In genomic region chr1:98386675-98387440, GRCh38 we compare ENCODE assay signal across 23 cellular contexts.
A peak's percentile ranks its signal among the peaks of the same experiment; 100 is the strongest.
DNase-seq lines count a peak whose midpoint lies in the region; ATAC-seq, FAIRE-seq and TF ChIP-seq lines count a peak whose summit lies in the region.
"Had no signal": no experiment of that assay in that cellular context is flagged by ENCODE, and none has a peak within 500 bp of the region (broad histone marks: within the 10 kb centered on the region; RNA-seq: fewer than 3 reads in every experiment).

No MANE protein-coding gene starts in this region.

- no peaks in the 10 kb centered on the region for H3K36me3 Mint-ChIP-seq in astrocyte (ENCODE audit: low read depth, unreplicated experiment)
- H3K36me3 Mint-ChIP-seq in activated CD8-positive, alpha-beta memory T cell treated with anti-CD3 and anti-CD28 coated beads, Interleukin-2, amount 10 ng/mL, durations not matched to agents 7 days and 5 days = peaks cover 21% of the 10 kb centered on the region
- H3K36me3 Mint-ChIP-seq: activated CD4-positive, alpha-beta memory T cell treated with anti-CD3 and anti-CD28 coated beads for 36 hours; mesothelial cell of epicardium; neural progenitor cell had no signal

- ATAC-seq in mucosa of descending colon = peak; percentile 73
- no peak for ATAC-seq in activated CD8-positive, alpha-beta memory T cell treated with anti-CD3 and anti-CD28 coated beads, Interleukin-2, amount 10 ng/mL, durations not matched to agents 7 days and 5 days
- ATAC-seq in GM19328 (IDR thresholded peaks at IDR 0.05; ENCODE audit: unreplicated experiment) = no peak
- ATAC-seq: left lobe of liver had no signal

- H3K9ac ChIP-seq in BLaER1 treated with 17β-estradiol and CSF1 and Interleukin-3, amounts not matched to agents 10 nM and 100 nM = no peak overlapping the region
- H3K9ac ChIP-seq in astrocyte (ENCODE audit: low read length) = no peak overlapping the region
- H3K9ac ChIP-seq: neural progenitor cell had no signal

- intact Hi-C loops in mucosa of descending colon (cut with DNase I, micrococcal nuclease) = no loop called here

- H3K4me3 ChIP-seq in BLaER1 treated with 17β-estradiol and CSF1 and Interleukin-3, amounts not matched to agents 10 nM and 100 nM = no peak overlapping the region
- H3K4me3 ChIP-seq in astrocyte (ENCODE audit: insufficient read depth, low read depth, low read length) (no peak overlapping the region), mucosa of descending colon (no peak overlapping the region)
- H3K4me3 ChIP-seq: neural progenitor cell, suprapubic skin, uterus had no signal

- peaks cover 0 to 10% (median 0%) of the 10 kb centered on the region in 11 experiments; a peak in 1 of 22 replicates for H3K9me3 ChIP-seq in BLaER1 treated with 17β-estradiol and CSF1 and Interleukin-3, amounts not matched to agents 10 nM and 100 nM (replicated peaks in 1 of 11)
- H3K9me3 ChIP-seq in astrocyte (ENCODE audit: insufficient read depth, low read depth, low read length) (no peaks in the 10 kb centered on the region), mucosa of descending colon (no peaks in the 10 kb centered on the region)
- H3K9me3 ChIP-seq: suprapubic skin, uterus had no signal

- peak overlapping the region in 5 of 11 experiments; percentile 54 to 71 (median 67); a peak in 8 of 22 replicates for H3K27ac ChIP-seq in BLaER1 treated with 17β-estradiol and CSF1 and Interleukin-3, amounts not matched to agents 10 nM and 100 nM
- H3K27ac ChIP-seq in astrocyte (ENCODE audit: low read depth, low read length) = no peak overlapping the region
- H3K27ac ChIP-seq: neural progenitor cell, suprapubic skin, uterus had no signal

- CTCF ChIA-PET in activated CD8-positive, alpha-beta memory T cell treated with anti-CD3 and anti-CD28 coated beads, Interleukin-2, amount 10 ng/mL, durations not matched to agents 7 days and 5 days (lab: Charles Lee) = interaction anchor here (1.1 kb wide), 1 partner anchor 15 kb away, joined by 3 read pairs; no protein-coding TSS in a partner anchor

- no peaks in the 10 kb centered on the region for H3K79me2 ChIP-seq in astrocyte (ENCODE audit: insufficient read depth, low read length)

- H3K27me3 ChIP-seq in BLaER1 treated with 17β-estradiol and CSF1 and Interleukin-3, amounts not matched to agents 10 nM and 100 nM = no peaks in the 10 kb centered on the region
- H3K27me3 ChIP-seq in astrocyte (ENCODE audit: insufficient read depth, low read length) = no peaks in the 10 kb centered on the region
- H3K27me3 ChIP-seq: neural progenitor cell, suprapubic skin, uterus had no signal

- H3K4me2 ChIP-seq in BLaER1 treated with 17β-estradiol and CSF1 and Interleukin-3, amounts not matched to agents 10 nM and 100 nM = peak overlapping the region in 7 of 11 experiments; percentile 7 to 81 (median 73); a peak in 12 of 22 replicates
- H3K4me2 ChIP-seq in astrocyte (ENCODE audit: low read length) = no peak overlapping the region
- H3K4me2 ChIP-seq: neural progenitor cell had no signal

- H3K9me3 Mint-ChIP-seq in astrocyte (ENCODE audit: unreplicated experiment) = no peaks in the 10 kb centered on the region
- H3K9me3 Mint-ChIP-seq in activated CD8-positive, alpha-beta memory T cell treated with anti-CD3 and anti-CD28 coated beads, Interleukin-2, amount 10 ng/mL, durations not matched to agents 7 days and 5 days (ENCODE audit: low read depth) = no peaks in the 10 kb centered on the region
- H3K9me3 Mint-ChIP-seq: activated CD4-positive, alpha-beta memory T cell treated with anti-CD3 and anti-CD28 coated beads for 36 hours; mesothelial cell of epicardium; neural progenitor cell had no signal

- H3K27me3 Mint-ChIP-seq in astrocyte (ENCODE audit: low read depth, unreplicated experiment) = no peaks in the 10 kb centered on the region
- H3K27me3 Mint-ChIP-seq in activated CD8-positive, alpha-beta memory T cell treated with anti-CD3 and anti-CD28 coated beads, Interleukin-2, amount 10 ng/mL, durations not matched to agents 7 days and 5 days = no peaks in the 10 kb centered on the region
- H3K27me3 Mint-ChIP-seq: activated CD4-positive, alpha-beta memory T cell treated with anti-CD3 and anti-CD28 coated beads for 36 hours had no signal

- H2AFZ ChIP-seq in astrocyte (ENCODE audit: low read depth, low read length) = no peak overlapping the region
- H2AFZ ChIP-seq: neural progenitor cell had no signal

- peak overlapping the region; percentile 43 for H3K27ac Mint-ChIP-seq in astrocyte (ENCODE audit: unreplicated experiment)
- H3K27ac Mint-ChIP-seq in activated CD8-positive, alpha-beta memory T cell treated with anti-CD3 and anti-CD28 coated beads, Interleukin-2, amount 10 ng/mL, durations not matched to agents 7 days and 5 days = no peak overlapping the region
- H3K27ac Mint-ChIP-seq: mesothelial cell of epicardium, neural progenitor cell had no signal

- no peak overlapping the region for H3K4me3 Mint-ChIP-seq in astrocyte (ENCODE audit: unreplicated experiment)
- H3K4me3 Mint-ChIP-seq in activated CD8-positive, alpha-beta memory T cell treated with anti-CD3 and anti-CD28 coated beads, Interleukin-2, amount 10 ng/mL, durations not matched to agents 7 days and 5 days = no peak overlapping the region
- H3K4me3 Mint-ChIP-seq: activated CD4-positive, alpha-beta memory T cell treated with anti-CD3 and anti-CD28 coated beads for 36 hours; mesothelial cell of epicardium; neural progenitor cell had no signal

- peaks cover 15 to 70% (median 25%) of the 10 kb centered on the region in 10 experiments for H3K4me1 ChIP-seq in BLaER1 treated with 17β-estradiol and CSF1 and Interleukin-3, amounts not matched to agents 10 nM and 100 nM
- H3K4me1 ChIP-seq in astrocyte (ENCODE audit: insufficient read depth, low read length) (peaks cover 15% of the 10 kb centered on the region), mucosa of descending colon (ENCODE audit: low read depth) (peaks cover 22% of the 10 kb centered on the region)
- H3K4me1 ChIP-seq: neural progenitor cell, uterus had no signal

- DNase-seq in NCI-H1105 (lab: John Stamatoyannopoulos, UW) (peak; percentile 22), astrocyte (ENCODE audit: low read depth) (no peak), mucosa of descending colon (peak in 2 of 3 donors; percentile 26 to 80), HuH-7.5 (ENCODE audit: low spot score) (no peak)
- DNase-seq in activated T-cell treated with anti-CD3 and anti-CD28 coated beads, Interleukin-2, amount 50 U/mL, for 1 hour = no peak
- no peak for DNase-seq in activated CD8-positive, alpha-beta memory T cell treated with anti-CD3 and anti-CD28 coated beads, Interleukin-2, amount 10 ng/mL, durations not matched to agents 7 days and 5 days
- DNase-seq: activated CD4-positive, alpha-beta memory T cell treated with anti-CD3 and anti-CD28 coated beads for 36 hours; activated gamma-delta T cell; dermis blood vessel endothelial cell; H7; head of caudate nucleus; MM.1S; RPMI8226; stimulated activated CD4-positive, alpha-beta T cell treated with anti-CD3 and anti-CD28 coated beads, Interleukin-1b, Interleukin-23, amount 100 ng/mL, for 48 hours; T1000; uterus had no signal

- TF ChIP-seq CTCF in astrocyte (IDR thresholded peaks at IDR 0.05; ENCODE audit: insufficient read depth, low read depth, low read length) (no peak), mucosa of descending colon (IDR thresholded peaks at IDR 0.05) (no peak)

- no peaks in the 10 kb centered on the region for H4K20me1 ChIP-seq in BLaER1 treated with 17β-estradiol and CSF1 and Interleukin-3, amounts not matched to agents 10 nM and 100 nM
- H4K20me1 ChIP-seq in astrocyte (ENCODE audit: insufficient read depth, low read length) = no peaks in the 10 kb centered on the region

- FAIRE-seq in astrocyte (lab: Jason Lieb, UNC) = no peak
- FAIRE-seq: GM18507 had no signal

- H3K36me3 ChIP-seq in BLaER1 treated with 17β-estradiol and CSF1 and Interleukin-3, amounts not matched to agents 10 nM and 100 nM = no peaks in the 10 kb centered on the region
- H3K36me3 ChIP-seq in astrocyte (ENCODE audit: insufficient read depth, low read length) = no peaks in the 10 kb centered on the region
- no peaks in the 10 kb centered on the region for H3K36me3 ChIP-seq in mucosa of descending colon (ENCODE audit: low read depth)
- H3K36me3 ChIP-seq: neural progenitor cell, suprapubic skin, uterus had no signal

- peaks cover 41% of the 10 kb centered on the region for H3K4me1 Mint-ChIP-seq in astrocyte (ENCODE audit: low read depth, unreplicated experiment)
- H3K4me1 Mint-ChIP-seq in activated CD8-positive, alpha-beta memory T cell treated with anti-CD3 and anti-CD28 coated beads, Interleukin-2, amount 10 ng/mL, durations not matched to agents 7 days and 5 days = peaks cover 26% of the 10 kb centered on the region

Comparison
In these comparisons a context has a peak if more than half of its experiments do, and no peak if none do; other contexts are left out.
1. DNase-seq: peak in NCI-H1105 (single experiment) and mucosa of descending colon (2 of 3); none in astrocyte (single experiment), activated T-cell treated with anti-CD3 and anti-CD28 coated beads, Interleukin-2, amount 50 U/mL, for 1 hour (single experiment), HuH-7.5 (single experiment) and activated CD8-positive, alpha-beta memory T cell treated with anti-CD3 and anti-CD28 coated beads, Interleukin-2, amount 10 ng/mL, durations not matched to agents 7 days and 5 days (single experiment).